ENCODE assay signal across 21 cellular contexts in genomic region chr2:146161256-146161882, GRCh38.
"Had no signal": no experiment of that assay in that cellular context is flagged by ENCODE, and none has a peak within 500 bp of the region (broad histone marks: within the 10 kb centered on the region; RNA-seq: fewer than 3 reads in every experiment).

No MANE protein-coding gene starts in this region.

- H3K4me1 ChIP-seq: esophagus muscularis mucosa, foreskin keratinocyte, gastroesophageal sphincter, heart left ventricle, left lung, lower lobe of right lung had no signal

- H3K9me3 ChIP-seq: esophagus muscularis mucosa, gastroesophageal sphincter, heart left ventricle, left lung, lower lobe of right lung had no signal

- H3K36me3 ChIP-seq: esophagus muscularis mucosa, gastroesophageal sphincter, heart left ventricle, left lung, lower lobe of right lung had no signal

- H3K27ac Mint-ChIP-seq: immature natural killer cell, mesothelial cell of epicardium, naive B cell had no signal

- DNase-seq: dermis blood vessel endothelial cell; dorsolateral prefrontal cortex; effector CD4-positive, alpha-beta T cell; effector memory CD4-positive, alpha-beta T cell; foreskin keratinocyte; heart left ventricle; hypothalamus; immature natural killer cell; islet precursor cell; kidney; kidney glomerular epithelial cell; left lung; left ventricle myocardium superior; lower lobe of right lung; mesenchymal stem cell; naive B cell had no signal

- H3K4me3 ChIP-seq: coronary artery, dorsolateral prefrontal cortex, esophagus muscularis mucosa, gastroesophageal sphincter, heart left ventricle, hepatocyte, left lung, lower lobe of right lung had no signal

- H3K9me3 Mint-ChIP-seq: mesothelial cell of epicardium had no signal

- H3K4me1 Mint-ChIP-seq: immature natural killer cell, naive B cell had no signal

- H3K27me3 Mint-ChIP-seq: naive B cell had no signal

- H3K36me3 Mint-ChIP-seq: immature natural killer cell, mesothelial cell of epicardium, naive B cell had no signal

- H3K4me3 Mint-ChIP-seq: immature natural killer cell, mesothelial cell of epicardium, naive B cell had no signal

- ATAC-seq: foreskin keratinocyte, gastroesophageal sphincter, heart left ventricle, left lung, left ventricle myocardium superior, lower lobe of right lung had no signal
